In genomic region chr10:93481931-93482834, GRCh38 we compare ENCODE assay signal across 8 cellular contexts. TPM values are rescaled to one million over a fixed set of nuclear protein-coding genes. Genes with fewer than 3 reads are reported as not detected.
DNase-seq lines count a peak whose midpoint lies in the region; ATAC-seq and TF ChIP-seq lines count a peak whose summit lies in the region.

Gene MYOF, minus strand, starts transcription at chr10:93482334. Its CDS starts 140 bp downstream, at chr10:93482194.

- H3K27ac Mint-ChIP-seq in activated CD4-positive, alpha-beta memory T cell treated with anti-CD3 and anti-CD28 coated beads for 36 hours = peak within 1 kb of the TSS; percentile 88
- H3K27ac Mint-ChIP-seq in endodermal cell = peak within 1 kb of the TSS; percentile 89
- H3K27ac Mint-ChIP-seq in stimulated activated effector memory CD8-positive, alpha-beta T cell treated with anti-CD3 and anti-CD28 coated beads, Interleukin-12 subunit alpha, Interleukin-12 subunit beta, amount 100 ng/mL, for 72 hours = peak within 1 kb of the TSS; percentile 96

- no peaks in the 10 kb centered on the region for H3K27me3 ChIP-seq in AG04450 (ENCODE audit: control insufficient read depth, insufficient read depth, low read length)
- no peaks in the 10 kb centered on the region for H3K27me3 ChIP-seq in endodermal cell (ENCODE audit: control insufficient read depth, insufficient read depth, low read length, poor library complexity, severe bottlenecking)

- POLR2A ChIA-PET in AG04450 (lab: Yijun Ruan, JAX) = interaction anchor here (0.6 to 2.7 kb wide), 22 partner anchors 8 to 992 kb away, joined by 3 to 35 read pairs (median 4); partner anchors contain the start of gene CEP55
- POLR2A ChIA-PET in activated CD4-positive, alpha-beta memory T cell treated with anti-CD3 and anti-CD28 coated beads for 36 hours (lab: Charles Lee) = interaction anchor here (0.7 to 3.2 kb wide), 18 partner anchors 8 to 1267 kb away, joined by 3 to 59 read pairs (median 4); partner anchors contain the start of genes CEP55 and EXOC6

- CTCF ChIA-PET in AG04450 (lab: Charles Lee) = interaction anchor here (0.6 to 14.9 kb wide), 35 partner anchors 10 to 220 kb away, joined by 3 to 473 read pairs (median 10); partner anchors contain the start of gene FRA10AC1
- CTCF ChIA-PET in activated CD4-positive, alpha-beta memory T cell treated with anti-CD3 and anti-CD28 coated beads for 36 hours (lab: Charles Lee) = interaction anchor here (0.6 to 12.3 kb wide), 43 partner anchors 9 to 639 kb away, joined by 3 to 422 read pairs (median 5); partner anchors contain the start of gene CEP55

- H3K36me3 Mint-ChIP-seq in activated CD4-positive, alpha-beta memory T cell treated with anti-CD3 and anti-CD28 coated beads for 36 hours = no peaks in the 10 kb centered on the region
- no peaks in the 10 kb centered on the region for H3K36me3 Mint-ChIP-seq in endodermal cell (ENCODE audit: low read depth)
- peaks cover 6% of the 10 kb centered on the region for H3K36me3 Mint-ChIP-seq in stimulated activated effector memory CD8-positive, alpha-beta T cell treated with anti-CD3 and anti-CD28 coated beads, Interleukin-12 subunit alpha, Interleukin-12 subunit beta, amount 100 ng/mL, for 72 hours

- intact Hi-C loops in activated CD4-positive, alpha-beta memory T cell treated with anti-CD3 and anti-CD28 coated beads for 36 hours (cut with micrococcal nuclease) = loop anchor here (1.0 to 2.0 kb wide), 7 partner anchors 11 to 401 kb away; partner anchors contain the start of gene CEP55

- H3K4me3 Mint-ChIP-seq in activated CD4-positive, alpha-beta memory T cell treated with anti-CD3 and anti-CD28 coated beads for 36 hours = peak within 1 kb of the TSS; percentile 88
- H3K4me3 Mint-ChIP-seq in endodermal cell = peak within 1 kb of the TSS; percentile 70
- peak within 1 kb of the TSS; percentile 83 for H3K4me3 Mint-ChIP-seq in stimulated activated effector memory CD8-positive, alpha-beta T cell treated with anti-CD3 and anti-CD28 coated beads, Interleukin-12 subunit alpha, Interleukin-12 subunit beta, amount 100 ng/mL, for 72 hours

- TF ChIP-seq CTCF in AG04450 (IDR thresholded peaks at IDR 0.05; ENCODE audit: low read depth, low read length) (peak; percentile 62), endodermal cell (conservative IDR thresholded peaks at IDR 0.05) (peak; percentile 79)

- 5 to 6% methylated on average over 17 to 28 of the region's 31 CpGs for WGBS in endodermal cell (ENCODE audit: insufficient coverage in 1 of 2, insufficient read length in 1 of 2), 2 experiments

- no peaks in the 10 kb centered on the region for H3K36me3 ChIP-seq in endodermal cell (ENCODE audit: control insufficient read depth, insufficient read depth, low read length)

- peaks cover 3% of the 10 kb centered on the region for H3K27me3 Mint-ChIP-seq in activated CD4-positive, alpha-beta memory T cell treated with anti-CD3 and anti-CD28 coated beads for 36 hours
- H3K27me3 Mint-ChIP-seq in endodermal cell (ENCODE audit: insufficient read depth) = peaks cover 10% of the 10 kb centered on the region

- H3K27ac ChIP-seq in AG04450 (ENCODE audit: low read depth, low read length) (peak within 1 kb of the TSS; percentile 97), endodermal cell (ENCODE audit: low read depth, low read length) (no peak within 1 kb of the TSS)

- H3K9me3 ChIP-seq in AG04450 (ENCODE audit: control insufficient read depth, insufficient read depth, low read length) (no peaks in the 10 kb centered on the region), endodermal cell (ENCODE audit: control insufficient read depth, low read length) (no peaks in the 10 kb centered on the region)

- DNase-seq in AG04450 (ENCODE audit: low read depth, low spot score) = peak; percentile 78
- DNase-seq in NCI-H226 = peak; percentile 89
- peak; percentile 65 for DNase-seq in activated CD4-positive, alpha-beta memory T cell treated with anti-CD3 and anti-CD28 coated beads for 36 hours
- peak; percentile 81 for DNase-seq in endodermal cell
- DNase-seq in lung microvascular endothelial cell (ENCODE audit: low read depth in 2 of 2) = peak; percentile 89 to 90
- peak in 1 of 2 donors; percentile 64 for DNase-seq in stimulated activated effector memory CD8-positive, alpha-beta T cell treated with anti-CD3 and anti-CD28 coated beads, Interleukin-12 subunit alpha, Interleukin-12 subunit beta, amount 100 ng/mL, for 72 hours (ENCODE audit: low spot score in 2 of 2)

- peaks cover 23% of the 10 kb centered on the region for H3K4me1 Mint-ChIP-seq in activated CD4-positive, alpha-beta memory T cell treated with anti-CD3 and anti-CD28 coated beads for 36 hours (ENCODE audit: low read depth)
- H3K4me1 Mint-ChIP-seq in endodermal cell = peaks cover 30% of the 10 kb centered on the region
- peaks cover 5% of the 10 kb centered on the region for H3K4me1 Mint-ChIP-seq in stimulated activated effector memory CD8-positive, alpha-beta T cell treated with anti-CD3 and anti-CD28 coated beads, Interleukin-12 subunit alpha, Interleukin-12 subunit beta, amount 100 ng/mL, for 72 hours

- no peaks in the 10 kb centered on the region for H3K4me1 ChIP-seq in endodermal cell (ENCODE audit: control insufficient read depth, insufficient read depth, low read length)

- peak within 1 kb of the TSS; percentile 90 for H3K4me3 ChIP-seq in AG04450 (ENCODE audit: low read depth, low read length)
- H3K4me3 ChIP-seq in endodermal cell (ENCODE audit: low read length) = peak within 1 kb of the TSS; percentile 97

- peak within 1 kb of the TSS; percentile 62 for H3K9ac ChIP-seq in endodermal cell (ENCODE audit: extremely low read depth, low read length, poor library complexity, severe bottlenecking)

- peak; percentile 81 for ATAC-seq in GM18502 (IDR thresholded peaks at IDR 0.05; ENCODE audit: poor library complexity, unreplicated experiment)
- peak; percentile 79 for ATAC-seq in HG03095 (IDR thresholded peaks at IDR 0.05; ENCODE audit: unreplicated experiment)
- ATAC-seq in stimulated activated effector memory CD8-positive, alpha-beta T cell treated with anti-CD3 and anti-CD28 coated beads, Interleukin-12 subunit alpha, Interleukin-12 subunit beta, amount 100 ng/mL, for 72 hours = peak; percentile 84

- no peaks in the 10 kb centered on the region for H3K9me3 Mint-ChIP-seq in activated CD4-positive, alpha-beta memory T cell treated with anti-CD3 and anti-CD28 coated beads for 36 hours
- no peaks in the 10 kb centered on the region for H3K9me3 Mint-ChIP-seq in endodermal cell
- H3K9me3 Mint-ChIP-seq in stimulated activated effector memory CD8-positive, alpha-beta T cell treated with anti-CD3 and anti-CD28 coated beads, Interleukin-12 subunit alpha, Interleukin-12 subunit beta, amount 100 ng/mL, for 72 hours = no peaks in the 10 kb centered on the region

RNA-seq across cellular contexts. Expression of gene MYOF, which starts in this region (rescaled TPM):
- polyA plus RNA-seq in AG04450 (2011; rRNA removed) = 254 and 275 TPM in 2 replicates
- 297 and 309 TPM in 2 replicates for polyA minus RNA-seq in AG04450 (2011; rRNA and poly(A)+ RNA removed)
- 10 to 100 TPM; 49.3 to 49.7 TPM for total RNA-seq in activated CD4-positive, alpha-beta memory T cell treated with anti-CD3 and anti-CD28 coated beads for 36 hours
- 10 to 100 TPM; 37.4 to 93.8 TPM for total RNA-seq in endodermal cell
- 15.6 TPM for polyA plus RNA-seq in endodermal cell (2013, experiment 1 of 2)
- 21.2 TPM for polyA plus RNA-seq in endodermal cell (2013, experiment 2 of 2)
- 58.1 and 147 TPM in 2 replicates for total RNA-seq in lung microvascular endothelial cell
